In genomic region chr7:139828446-139828845, GRCh38 we compare ENCODE assay signal across 19 cellular contexts. TPM values are rescaled to one million over a fixed set of nuclear protein-coding genes. Genes with fewer than 3 reads are reported as not detected.
DNase-seq lines count a peak whose midpoint lies in the region; ATAC-seq and TF ChIP-seq lines count a peak whose summit lies in the region.
"Had no signal": no experiment of that assay in that cellular context is flagged by ENCODE, and none has a peak within 500 bp of the region (broad histone marks: within the 10 kb centered on the region; RNA-seq: fewer than 3 reads in every experiment).

No MANE protein-coding gene starts in this region.

- H3K36me3 ChIP-seq in mesenchymal stem cell (ENCODE audit: control insufficient read depth in 1 of 2, insufficient read depth in 2 of 2, low read depth in 1 of 2, low read length in 2 of 2) (no peaks in the 10 kb centered on the region), upper lobe of left lung (no peaks in the 10 kb centered on the region)

- no peak overlapping the region for H3K4me2 ChIP-seq in mesenchymal stem cell (ENCODE audit: low read length, poor library complexity, severe bottlenecking)
- H3K4me2 ChIP-seq: KMS-11 had no signal

- peaks cover 2 to 5% of the 10 kb centered on the region in 2 donors for H3K9me3 Mint-ChIP-seq in activated T-cell treated with anti-CD3 and anti-CD28 coated beads, Interleukin-2, amount 50 U/mL, for 72 hours

- H3K4me3 ChIP-seq in mesenchymal stem cell (ENCODE audit: insufficient read depth in 1 of 2, low read depth in 1 of 2, low read length in 2 of 2) (no peak overlapping the region), upper lobe of left lung (no peak overlapping the region)

- H2BK15ac ChIP-seq in mesenchymal stem cell (ENCODE audit: low read depth, poor library complexity, severe bottlenecking), result no peak overlapping the region

- H2AFZ ChIP-seq in mesenchymal stem cell (ENCODE audit: low read depth, low read length), result no peak overlapping the region

- 94% methylated on average over 2 of the region's 2 CpGs for WGBS in mesenchymal stem cell
- 78 to 89% methylated on average over 2 of the region's 2 CpGs for WGBS in upper lobe of left lung, 2 donors

- no peak for TF ChIP-seq CTCF in VCaP (conservative IDR thresholded peaks at IDR 0.05)
- TF ChIP-seq CTCF in upper lobe of left lung (IDR thresholded peaks at IDR 0.05), result no peak

- no peak overlapping the region for H3K14ac ChIP-seq in mesenchymal stem cell (ENCODE audit: low read length in 2 of 2)

- peaks cover 40% of the 10 kb centered on the region for H3K4me1 Mint-ChIP-seq in activated T-cell treated with anti-CD3 and anti-CD28 coated beads, Interleukin-2, amount 50 U/mL, for 72 hours (ENCODE audit: low read depth)

- peak overlapping the region in 1 of 2 experiments; percentile 62 for H2BK12ac ChIP-seq in mesenchymal stem cell (ENCODE audit: low read length in 2 of 2)

- no peak for DNase-seq in activated T-cell treated with anti-CD3 and anti-CD28 coated beads, Interleukin-2, amount 50 U/mL, for 72 hours
- no peak for DNase-seq in activated T-cell treated with anti-CD3 and anti-CD28 coated beads for 4 hours
- DNase-seq in mesenchymal stem cell, result no peak
- DNase-seq in upper lobe of left lung, result no peak
- DNase-seq in AG08396 (ENCODE audit: low spot score), result no peak
- DNase-seq: activated CD4-positive, alpha-beta T cell treated with anti-CD3 and anti-CD28 coated beads, Interleukin-2, amount 50 U/mL, for 1 hour; activated T-cell treated with anti-CD3 and anti-CD28 coated beads, Interleukin-2, amount 50 U/mL, for 1 hour; CD8-positive, alpha-beta memory T cell; HFFc6; NCI-H1092; NCI-H2029 treated with DMSO at 0.1 percent for 48 hours; NCI-H510A treated with DMSO at 0.1 percent for 48 hours; stimulated activated CD4-positive, alpha-beta T cell treated with anti-CD3 and anti-CD28 coated beads, Interleukin-2, amount 100 ng/mL, for 48 hours had no signal

- H3K18ac ChIP-seq in mesenchymal stem cell (ENCODE audit: low read depth in 1 of 2, low read length in 2 of 2), result peak overlapping the region; percentile 28 to 57

- H3K9ac ChIP-seq in mesenchymal stem cell (ENCODE audit: low read length), result no peak overlapping the region
- H3K9ac ChIP-seq: KMS-11 had no signal

- peak overlapping the region; percentile 88 for H3K27ac Mint-ChIP-seq in activated T-cell treated with anti-CD3 and anti-CD28 coated beads, Interleukin-2, amount 50 U/mL, for 72 hours
- H3K27ac Mint-ChIP-seq: activated naive CD8-positive, alpha-beta T cell; HFFc6 had no signal

- TF ChIP-seq POLR2A in upper lobe of left lung (IDR thresholded peaks at IDR 0.05), result no peak

- H3K27ac ChIP-seq in VCaP, result peak overlapping the region; percentile 54
- H3K27ac ChIP-seq in mesenchymal stem cell (ENCODE audit: low read length, poor library complexity, severe bottlenecking), result peak overlapping the region; percentile 97
- H3K27ac ChIP-seq in upper lobe of left lung, result peak overlapping the region; percentile 65 to 83 (median 79)
- H3K27ac ChIP-seq: KMS-11, RWPE1 had no signal

- H3K4me1 ChIP-seq in mesenchymal stem cell (ENCODE audit: control insufficient read depth, insufficient read depth, low read depth, low read length), result peaks cover 23% of the 10 kb centered on the region
- peaks cover 12 to 31% (median 20%) of the 10 kb centered on the region in 4 donors for H3K4me1 ChIP-seq in upper lobe of left lung

- no peak for ATAC-seq in activated T-cell treated with anti-CD3 and anti-CD28 coated beads, Interleukin-2, amount 50 U/mL, for 72 hours (replicated peaks in 1 of 2)
- ATAC-seq in upper lobe of left lung (ENCODE audit: low FRiP score in 2 of 2), result no peak
- ATAC-seq in GM18498 (IDR thresholded peaks at IDR 0.05; ENCODE audit: unreplicated experiment), result no peak
- ATAC-seq in HG03135 (IDR thresholded peaks at IDR 0.05; ENCODE audit: unreplicated experiment), result no peak

- H3K36me3 Mint-ChIP-seq in activated T-cell treated with anti-CD3 and anti-CD28 coated beads, Interleukin-2, amount 50 U/mL, for 72 hours (ENCODE audit: insufficient read depth in 2 of 2), result peaks cover 4 to 7% of the 10 kb centered on the region in 2 donors

- peak overlapping the region; percentile 85 for H2BK5ac ChIP-seq in mesenchymal stem cell (ENCODE audit: low read depth, low read length, poor library complexity, severe bottlenecking)

- peaks cover 8% of the 10 kb centered on the region for H3K79me1 ChIP-seq in mesenchymal stem cell (replicated peaks; ENCODE audit: low read length, poor library complexity, severe bottlenecking)

- peak overlapping the region; percentile 45 for H4K91ac ChIP-seq in mesenchymal stem cell (ENCODE audit: low read length)

- H3K9me3 ChIP-seq in mesenchymal stem cell (ENCODE audit: control insufficient read depth, low read length), result no peaks in the 10 kb centered on the region
- no peaks in the 10 kb centered on the region for H3K9me3 ChIP-seq in upper lobe of left lung

- peak overlapping the region; percentile 67 for H2AK5ac ChIP-seq in mesenchymal stem cell (ENCODE audit: low read length, severe bottlenecking)

- no peak overlapping the region for H3K23ac ChIP-seq in mesenchymal stem cell (ENCODE audit: low read length in 2 of 2)

- no peak overlapping the region for H2BK120ac ChIP-seq in mesenchymal stem cell (ENCODE audit: low read depth, low read length)

- H3K27me3 ChIP-seq in mesenchymal stem cell (ENCODE audit: control insufficient read depth in 1 of 2, insufficient read depth in 1 of 2, low read length in 2 of 2), result peaks cover 0 to 31% of the 10 kb centered on the region in 2 experiments
- H3K27me3 ChIP-seq in upper lobe of left lung, result no peaks in the 10 kb centered on the region

- peaks cover 8% of the 10 kb centered on the region for H3K27me3 Mint-ChIP-seq in activated T-cell treated with anti-CD3 and anti-CD28 coated beads, Interleukin-2, amount 50 U/mL, for 72 hours (ENCODE audit: low read depth)
- H3K27me3 Mint-ChIP-seq: activated naive CD8-positive, alpha-beta T cell had no signal

- peak overlapping the region; percentile 48 for H4K8ac ChIP-seq in mesenchymal stem cell (ENCODE audit: low read length)

- no peak overlapping the region for H3K4ac ChIP-seq in mesenchymal stem cell (ENCODE audit: low read depth in 1 of 2, low read length in 2 of 2)

- TF ChIP-seq EP300 in upper lobe of left lung (IDR thresholded peaks at IDR 0.05), result no peak

- peak overlapping the region in 1 of 2 donors; percentile 87 for H3K4me3 Mint-ChIP-seq in activated T-cell treated with anti-CD3 and anti-CD28 coated beads, Interleukin-2, amount 50 U/mL, for 72 hours
- H3K4me3 Mint-ChIP-seq: activated naive CD8-positive, alpha-beta T cell; HFFc6 had no signal

RNA-seq across cellular contexts. Expression of gene TBXAS1, which starts 0.6 kb away (rescaled TPM):
- 1 to 10 TPM; 3.9 to 4.7 TPM for total RNA-seq in activated T-cell treated with anti-CD3 and anti-CD28 coated beads, Interleukin-2, amount 50 U/mL, for 72 hours
- 17.7 TPM for polyA plus RNA-seq in mesenchymal stem cell (2013, experiment 1 of 2)
- 19.0 TPM for polyA plus RNA-seq in mesenchymal stem cell (2013, experiment 2 of 2)
- 100 to 1,000 TPM in 2 of 6 donors, 10 to 100 TPM in 4; 62.8 to 317 (median 85.6) TPM for total RNA-seq in upper lobe of left lung

RNA-seq across cellular contexts. Expression of gene HIPK2, which starts 50.6 kb away (rescaled TPM):
- total RNA-seq in activated T-cell treated with anti-CD3 and anti-CD28 coated beads, Interleukin-2, amount 50 U/mL, for 72 hours, result 10 to 100 TPM; 28.7 to 35.4 TPM
- polyA plus RNA-seq in mesenchymal stem cell (2013, experiment 1 of 2), result 89.2 TPM
- 81.2 TPM for polyA plus RNA-seq in mesenchymal stem cell (2013, experiment 2 of 2)
- 10 to 100 TPM; 38.6 to 59.6 (median 45.9) TPM for total RNA-seq in upper lobe of left lung

Comparison
In these comparisons a context has a peak if more than half of its experiments do, and no peak if none do; other contexts are left out.
1. RNA of gene TBXAS1, which starts 0.6 kb away (total RNA-seq): 62.8 to 317 TPM in upper lobe of left lung; 3.9 to 4.7 TPM in activated T-cell treated with anti-CD3 and anti-CD28 coated beads, Interleukin-2, amount 50 U/mL, for 72 hours; every median in the first group is over 10 times any median in the second.
2. Peak in every context shown above with its lines, with median percentiles within 50 percentile points of each other: H3K27ac ChIP-seq.